Comparison of ENCODE assay signal across 9 cellular contexts in genomic region chr4:171016145-171016544, GRCh38.
"Had no signal": no experiment of that assay in that cellular context is flagged by ENCODE, and none has a peak within 500 bp of the region (broad histone marks: within the 10 kb centered on the region; RNA-seq: fewer than 3 reads in every experiment).

No MANE protein-coding gene starts in this region.

- H3K9me3 Mint-ChIP-seq: IgD-negative memory B cell had no signal

- H3K36me3 Mint-ChIP-seq: IgD-negative memory B cell had no signal

- H2AFZ ChIP-seq: GM23338 had no signal

- H3K4me3 Mint-ChIP-seq: GM23338, HFFc6, IgD-negative memory B cell had no signal

- H3K4me3 ChIP-seq: GM23338, HAP-1 had no signal

- ATAC-seq: GM23338, HCT116, HepG2 had no signal

- H3K27me3 Mint-ChIP-seq: IgD-negative memory B cell had no signal

- H3K4me1 Mint-ChIP-seq: IgD-negative memory B cell had no signal

- H3K27ac ChIP-seq: HL-60 had no signal

- DNase-seq: HFFc6 had no signal

- H3K9me3 ChIP-seq: HAP-1 had no signal

- H3K4me2 ChIP-seq: GM23338 had no signal

- H3K36me3 ChIP-seq: HAP-1 had no signal

- FAIRE-seq: H1, H54, HepG2 had no signal

- H3K27ac Mint-ChIP-seq: GM23338, HFFc6, IgD-negative memory B cell had no signal
